In the genomic region with DNA sequence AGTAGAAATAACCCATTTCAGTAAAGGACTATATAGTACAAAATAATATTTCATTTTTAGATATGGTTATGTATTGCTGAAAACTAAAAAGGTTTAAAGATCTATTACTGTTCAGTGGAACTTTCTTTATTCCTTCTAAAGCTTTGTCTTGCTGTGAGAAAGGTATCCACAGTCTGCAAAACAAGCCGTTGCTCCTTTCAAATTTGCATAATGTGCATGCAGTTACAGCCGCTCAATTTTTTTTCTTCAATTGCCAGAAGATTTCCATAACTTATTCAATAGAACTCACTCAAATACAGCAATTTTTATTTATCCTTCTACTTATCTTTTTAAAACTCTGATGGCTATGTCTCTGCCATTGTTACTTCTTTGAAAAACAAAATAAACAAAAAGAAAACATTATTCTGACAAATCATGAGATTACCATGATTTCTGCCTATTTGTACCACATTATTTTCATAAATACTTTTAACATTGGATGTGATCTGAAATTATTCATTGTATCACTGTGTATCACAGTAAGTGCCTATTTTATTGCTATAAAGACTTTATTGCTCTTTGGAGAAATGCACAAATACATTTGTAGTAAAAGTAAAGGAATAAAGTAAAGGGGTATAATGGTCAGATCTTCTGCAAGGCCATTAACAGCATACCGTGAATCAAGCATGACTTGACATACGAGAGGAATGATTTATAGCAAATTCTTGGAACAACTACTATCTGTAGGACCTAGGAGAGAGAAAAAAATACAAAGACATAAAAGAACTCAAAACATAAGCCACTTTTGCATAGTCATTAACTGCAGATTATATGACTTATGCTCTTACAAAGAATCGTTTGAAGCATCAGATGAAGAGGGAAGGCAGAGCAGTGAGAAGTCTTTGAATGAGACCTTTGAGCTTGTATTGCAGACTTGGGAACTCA, we compare ENCODE assay signal across 1 cellular context.
A peak's percentile ranks its signal among the peaks of the same experiment; 100 is the strongest.
TF ChIP-seq lines count a peak whose summit lies in the region.

No MANE protein-coding gene starts in this region.

TF ChIP-seq in K562, 482 proteins besides CTCF, POLR2A, EP300 and RAD21 (continued from another document and continues in another):
- TF ChIP-seq NELFE (IDR thresholded peaks at IDR 0.05; ENCODE audit: insufficient read depth, insufficient read length) (no peak), ZNF184 (CRISPR knock-in tag; IDR thresholded peaks at IDR 0.05) (no peak), ZNF239 (CRISPR knock-in tag; IDR thresholded peaks at IDR 0.05) (no peak), ZNF134 (CRISPR knock-in tag; conservative IDR thresholded peaks at IDR 0.05) (no peak), HDAC2 (IDR thresholded peaks at IDR 0.05) (peak; percentile 85; the same call in 1 of the 2 replicates), SMAD2 (IDR thresholded peaks at IDR 0.05; ENCODE audit: low read depth, low read length) (no peak), CHCHD3 (CRISPR knock-in tag; IDR thresholded peaks at IDR 0.05) (no peak), GTF2E2 (tag; IDR thresholded peaks at IDR 0.05) (0 out of 2 replicates have a peak, but pooled peaks have one; percentile 11), ZNF436 (CRISPR knock-in tag; IDR thresholded peaks at IDR 0.05) (no peak), ARID2 (IDR thresholded peaks at IDR 0.05) (no peak), RREB1 (CRISPR knock-in tag; IDR thresholded peaks at IDR 0.05) (no peak), SMARCC2 (IDR thresholded peaks at IDR 0.05; ENCODE audit: low read depth) (peak; percentile 93), USF1 (CRISPR knock-in tag; IDR thresholded peaks at IDR 0.05) (no peak), HMG20B (CRISPR knock-in tag; IDR thresholded peaks at IDR 0.05) (no peak), THRAP3 (IDR thresholded peaks at IDR 0.05; ENCODE audit: borderline replicate concordance) (no peak), TBL1XR1 (IDR thresholded peaks at IDR 0.05; ENCODE audit: low read length in 2 of 2) (peak in 1 of 2 experiments; percentile 87; a peak in 2 of 4 replicates), PCBP2 (IDR thresholded peaks at IDR 0.05; ENCODE audit: low read depth, low read length, poor library complexity, severe bottlenecking) (no peak), TOE1 (IDR thresholded peaks at IDR 0.05; ENCODE audit: borderline replicate concordance) (peak; percentile 69; the same call in 1 of the 2 replicates), TOE1 (CRISPR knock-in tag; IDR thresholded peaks at IDR 0.05; ENCODE audit: borderline replicate concordance, low read depth) (no peak), CAMTA2 (CRISPR knock-in tag; conservative IDR thresholded peaks at IDR 0.05) (no peak), FOXM1 (IDR thresholded peaks at IDR 0.05; ENCODE audit: low read depth) (peak; percentile 90), FOXM1 (CRISPR knock-in tag; IDR thresholded peaks at IDR 0.05; ENCODE audit: low read depth) (no peak), ZFX (CRISPR knock-in tag; IDR thresholded peaks at IDR 0.05) (no peak), RFX1 (IDR thresholded peaks at IDR 0.05) (no peak), ZBTB5 (IDR thresholded peaks at IDR 0.05) (no peak), PHF21A (IDR thresholded peaks at IDR 0.05; ENCODE audit: borderline replicate concordance, low read depth) (no peak), SAFB (IDR thresholded peaks at IDR 0.05; ENCODE audit: borderline replicate concordance, low read depth, low read length) (no peak), ZC3H4 (CRISPR knock-in tag; IDR thresholded peaks at IDR 0.05; ENCODE audit: borderline replicate concordance) (no peak), POLR2B (IDR thresholded peaks at IDR 0.05; ENCODE audit: low read depth, partially characterized antibody) (no peak), ZNF586 (CRISPR knock-in tag; conservative IDR thresholded peaks at IDR 0.05) (no peak), KDM4B (IDR thresholded peaks at IDR 0.05; ENCODE audit: borderline replicate concordance in 2 of 2, low read depth in 1 of 2) (no peak), ZNF398 (CRISPR knock-in tag; IDR thresholded peaks at IDR 0.05) (no peak), ZNF77 (CRISPR knock-in tag; IDR thresholded peaks at IDR 0.05) (no peak), ZNF41 (CRISPR knock-in tag; conservative IDR thresholded peaks at IDR 0.05) (0 out of 2 replicates have a peak, but pooled peaks have one; percentile 7), CTBP1 (IDR thresholded peaks at IDR 0.05; ENCODE audit: borderline replicate concordance) (peak; percentile 34; the same call in 1 of the 2 replicates), GABPB2 (CRISPR knock-in tag; conservative IDR thresholded peaks at IDR 0.05) (no peak), SIRT6 (IDR thresholded peaks at IDR 0.05; ENCODE audit: low read depth, low read length) (no peak), SNIP1 (IDR thresholded peaks at IDR 0.05; ENCODE audit: low read depth) (no peak), BHLHE40 (IDR thresholded peaks at IDR 0.05; ENCODE audit: low read length) (no peak)
- TF ChIP-seq, protein P1, sequence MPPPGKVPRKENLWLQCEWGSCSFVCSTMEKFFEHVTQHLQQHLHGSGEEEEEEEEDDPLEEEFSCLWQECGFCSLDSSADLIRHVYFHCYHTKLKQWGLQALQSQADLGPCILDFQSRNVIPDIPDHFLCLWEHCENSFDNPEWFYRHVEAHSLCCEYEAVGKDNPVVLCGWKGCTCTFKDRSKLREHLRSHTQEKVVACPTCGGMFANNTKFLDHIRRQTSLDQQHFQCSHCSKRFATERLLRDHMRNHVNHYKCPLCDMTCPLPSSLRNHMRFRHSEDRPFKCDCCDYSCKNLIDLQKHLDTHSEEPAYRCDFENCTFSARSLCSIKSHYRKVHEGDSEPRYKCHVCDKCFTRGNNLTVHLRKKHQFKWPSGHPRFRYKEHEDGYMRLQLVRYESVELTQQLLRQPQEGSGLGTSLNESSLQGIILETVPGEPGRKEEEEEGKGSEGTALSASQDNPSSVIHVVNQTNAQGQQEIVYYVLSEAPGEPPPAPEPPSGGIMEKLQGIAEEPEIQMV (tag; conservative IDR thresholded peaks at IDR 0.05; ENCODE audit: low read depth): no peak
- TF ChIP-seq, protein P2, sequence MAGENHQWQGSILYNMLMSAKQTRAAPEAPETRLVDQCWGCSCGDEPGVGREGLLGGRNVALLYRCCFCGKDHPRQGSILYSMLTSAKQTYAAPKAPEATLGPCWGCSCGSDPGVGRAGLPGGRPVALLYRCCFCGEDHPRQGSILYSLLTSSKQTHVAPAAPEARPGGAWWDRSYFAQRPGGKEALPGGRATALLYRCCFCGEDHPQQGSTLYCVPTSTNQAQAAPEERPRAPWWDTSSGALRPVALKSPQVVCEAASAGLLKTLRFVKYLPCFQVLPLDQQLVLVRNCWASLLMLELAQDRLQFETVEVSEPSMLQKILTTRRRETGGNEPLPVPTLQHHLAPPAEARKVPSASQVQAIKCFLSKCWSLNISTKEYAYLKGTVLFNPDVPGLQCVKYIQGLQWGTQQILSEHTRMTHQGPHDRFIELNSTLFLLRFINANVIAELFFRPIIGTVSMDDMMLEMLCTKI (IDR thresholded peaks at IDR 0.05; ENCODE audit: partially characterized antibody): no peak
- TF ChIP-seq, protein P3, sequence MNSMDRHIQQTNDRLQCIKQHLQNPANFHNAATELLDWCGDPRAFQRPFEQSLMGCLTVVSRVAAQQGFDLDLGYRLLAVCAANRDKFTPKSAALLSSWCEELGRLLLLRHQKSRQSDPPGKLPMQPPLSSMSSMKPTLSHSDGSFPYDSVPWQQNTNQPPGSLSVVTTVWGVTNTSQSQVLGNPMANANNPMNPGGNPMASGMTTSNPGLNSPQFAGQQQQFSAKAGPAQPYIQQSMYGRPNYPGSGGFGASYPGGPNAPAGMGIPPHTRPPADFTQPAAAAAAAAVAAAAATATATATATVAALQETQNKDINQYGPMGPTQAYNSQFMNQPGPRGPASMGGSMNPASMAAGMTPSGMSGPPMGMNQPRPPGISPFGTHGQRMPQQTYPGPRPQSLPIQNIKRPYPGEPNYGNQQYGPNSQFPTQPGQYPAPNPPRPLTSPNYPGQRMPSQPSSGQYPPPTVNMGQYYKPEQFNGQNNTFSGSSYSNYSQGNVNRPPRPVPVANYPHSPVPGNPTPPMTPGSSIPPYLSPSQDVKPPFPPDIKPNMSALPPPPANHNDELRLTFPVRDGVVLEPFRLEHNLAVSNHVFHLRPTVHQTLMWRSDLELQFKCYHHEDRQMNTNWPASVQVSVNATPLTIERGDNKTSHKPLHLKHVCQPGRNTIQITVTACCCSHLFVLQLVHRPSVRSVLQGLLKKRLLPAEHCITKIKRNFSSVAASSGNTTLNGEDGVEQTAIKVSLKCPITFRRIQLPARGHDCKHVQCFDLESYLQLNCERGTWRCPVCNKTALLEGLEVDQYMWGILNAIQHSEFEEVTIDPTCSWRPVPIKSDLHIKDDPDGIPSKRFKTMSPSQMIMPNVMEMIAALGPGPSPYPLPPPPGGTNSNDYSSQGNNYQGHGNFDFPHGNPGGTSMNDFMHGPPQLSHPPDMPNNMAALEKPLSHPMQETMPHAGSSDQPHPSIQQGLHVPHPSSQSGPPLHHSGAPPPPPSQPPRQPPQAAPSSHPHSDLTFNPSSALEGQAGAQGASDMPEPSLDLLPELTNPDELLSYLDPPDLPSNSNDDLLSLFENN (IDR thresholded peaks at IDR 0.05; ENCODE audit: low read depth in 2 of 2, low read length in 2 of 2): no peak
- TF ChIP-seq, protein P4, sequence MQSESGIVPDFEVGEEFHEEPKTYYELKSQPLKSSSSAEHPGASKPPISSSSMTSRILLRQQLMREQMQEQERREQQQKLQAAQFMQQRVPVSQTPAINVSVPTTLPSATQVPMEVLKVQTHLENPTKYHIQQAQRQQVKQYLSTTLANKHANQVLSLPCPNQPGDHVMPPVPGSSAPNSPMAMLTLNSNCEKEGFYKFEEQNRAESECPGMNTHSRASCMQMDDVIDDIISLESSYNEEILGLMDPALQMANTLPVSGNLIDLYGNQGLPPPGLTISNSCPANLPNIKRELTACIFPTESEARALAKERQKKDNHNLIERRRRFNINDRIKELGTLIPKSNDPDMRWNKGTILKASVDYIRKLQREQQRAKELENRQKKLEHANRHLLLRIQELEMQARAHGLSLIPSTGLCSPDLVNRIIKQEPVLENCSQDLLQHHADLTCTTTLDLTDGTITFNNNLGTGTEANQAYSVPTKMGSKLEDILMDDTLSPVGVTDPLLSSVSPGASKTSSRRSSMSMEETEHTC (IDR thresholded peaks at IDR 0.05): no peak
